1 cellular context compared by ENCODE assay signal in the genomic region with DNA sequence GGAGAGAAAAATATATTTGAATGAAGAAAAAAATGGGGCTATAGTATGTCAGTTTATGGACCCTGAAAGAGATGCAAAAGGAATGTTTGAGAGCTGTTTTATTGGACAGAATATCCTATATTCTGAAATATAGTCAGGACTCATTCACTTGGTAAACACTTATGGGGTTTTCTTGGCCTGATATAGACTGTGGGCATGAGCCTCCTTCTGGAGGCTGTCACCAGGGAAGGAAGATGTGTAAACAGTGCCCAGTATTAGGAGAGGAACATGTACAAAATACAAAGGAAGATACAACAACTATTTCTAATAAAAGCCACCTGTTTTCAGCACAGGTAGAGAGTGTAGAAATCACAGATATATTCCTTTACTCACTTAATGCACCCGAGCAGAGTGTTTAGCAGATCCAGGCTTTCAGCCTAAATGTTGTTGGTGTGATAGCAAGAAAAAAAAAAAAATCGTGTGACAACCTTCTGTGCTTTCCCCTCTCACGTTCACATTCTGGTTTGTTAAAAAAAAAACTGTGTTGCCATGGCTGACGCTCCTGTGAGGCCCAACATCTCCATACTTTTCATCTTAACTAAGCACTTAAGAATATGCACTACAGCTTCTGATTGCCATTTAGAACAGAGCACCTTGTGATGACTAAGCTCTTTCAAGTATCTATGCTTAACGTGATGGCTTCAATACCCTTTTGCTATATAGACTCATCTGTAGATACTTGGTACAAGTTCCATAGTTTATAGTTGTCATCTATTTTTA.
TF ChIP-seq lines count a peak whose summit lies in the region.

No MANE protein-coding gene starts in this region.

TF ChIP-seq in GM12878, 131 proteins besides CTCF, POLR2A, EP300 and RAD21 (continued from another document):
- TF ChIP-seq, protein P1, sequence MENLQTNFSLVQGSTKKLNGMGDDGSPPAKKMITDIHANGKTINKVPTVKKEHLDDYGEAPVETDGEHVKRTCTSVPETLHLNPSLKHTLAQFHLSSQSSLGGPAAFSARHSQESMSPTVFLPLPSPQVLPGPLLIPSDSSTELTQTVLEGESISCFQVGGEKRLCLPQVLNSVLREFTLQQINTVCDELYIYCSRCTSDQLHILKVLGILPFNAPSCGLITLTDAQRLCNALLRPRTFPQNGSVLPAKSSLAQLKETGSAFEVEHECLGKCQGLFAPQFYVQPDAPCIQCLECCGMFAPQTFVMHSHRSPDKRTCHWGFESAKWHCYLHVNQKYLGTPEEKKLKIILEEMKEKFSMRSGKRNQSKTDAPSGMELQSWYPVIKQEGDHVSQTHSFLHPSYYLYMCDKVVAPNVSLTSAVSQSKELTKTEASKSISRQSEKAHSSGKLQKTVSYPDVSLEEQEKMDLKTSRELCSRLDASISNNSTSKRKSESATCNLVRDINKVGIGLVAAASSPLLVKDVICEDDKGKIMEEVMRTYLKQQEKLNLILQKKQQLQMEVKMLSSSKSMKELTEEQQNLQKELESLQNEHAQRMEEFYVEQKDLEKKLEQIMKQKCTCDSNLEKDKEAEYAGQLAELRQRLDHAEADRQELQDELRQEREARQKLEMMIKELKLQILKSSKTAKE (IDR thresholded peaks at IDR 0.05; ENCODE audit: low read depth, poor library complexity, severe bottlenecking): no peak
- no peak for TF ChIP-seq ESRRA (IDR thresholded peaks at IDR 0.05; ENCODE audit: low read length)
- no peak for TF ChIP-seq KLF5 (IDR thresholded peaks at IDR 0.05; ENCODE audit: partially characterized antibody)
- TF ChIP-seq, protein P2, sequence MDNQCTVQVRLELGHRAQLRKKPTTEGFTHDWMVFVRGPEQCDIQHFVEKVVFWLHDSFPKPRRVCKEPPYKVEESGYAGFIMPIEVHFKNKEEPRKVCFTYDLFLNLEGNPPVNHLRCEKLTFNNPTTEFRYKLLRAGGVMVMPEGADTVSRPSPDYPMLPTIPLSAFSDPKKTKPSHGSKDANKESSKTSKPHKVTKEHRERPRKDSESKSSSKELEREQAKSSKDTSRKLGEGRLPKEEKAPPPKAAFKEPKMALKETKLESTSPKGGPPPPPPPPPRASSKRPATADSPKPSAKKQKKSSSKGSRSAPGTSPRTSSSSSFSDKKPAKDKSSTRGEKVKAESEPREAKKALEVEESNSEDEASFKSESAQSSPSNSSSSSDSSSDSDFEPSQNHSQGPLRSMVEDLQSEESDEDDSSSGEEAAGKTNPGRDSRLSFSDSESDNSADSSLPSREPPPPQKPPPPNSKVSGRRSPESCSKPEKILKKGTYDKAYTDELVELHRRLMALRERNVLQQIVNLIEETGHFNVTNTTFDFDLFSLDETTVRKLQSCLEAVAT (IDR thresholded peaks at IDR 0.05): no peak
- TF ChIP-seq HDAC2 (IDR thresholded peaks at IDR 0.05): no peak
- TF ChIP-seq KAT2A (conservative IDR thresholded peaks at IDR 0.05; ENCODE audit: control insufficient read depth, low read depth, low read length): no peak
- 0 out of 2 replicates have a peak, but pooled peaks have one; percentile 33 for TF ChIP-seq NBN (IDR thresholded peaks at IDR 0.05)
- TF ChIP-seq, protein P3, sequence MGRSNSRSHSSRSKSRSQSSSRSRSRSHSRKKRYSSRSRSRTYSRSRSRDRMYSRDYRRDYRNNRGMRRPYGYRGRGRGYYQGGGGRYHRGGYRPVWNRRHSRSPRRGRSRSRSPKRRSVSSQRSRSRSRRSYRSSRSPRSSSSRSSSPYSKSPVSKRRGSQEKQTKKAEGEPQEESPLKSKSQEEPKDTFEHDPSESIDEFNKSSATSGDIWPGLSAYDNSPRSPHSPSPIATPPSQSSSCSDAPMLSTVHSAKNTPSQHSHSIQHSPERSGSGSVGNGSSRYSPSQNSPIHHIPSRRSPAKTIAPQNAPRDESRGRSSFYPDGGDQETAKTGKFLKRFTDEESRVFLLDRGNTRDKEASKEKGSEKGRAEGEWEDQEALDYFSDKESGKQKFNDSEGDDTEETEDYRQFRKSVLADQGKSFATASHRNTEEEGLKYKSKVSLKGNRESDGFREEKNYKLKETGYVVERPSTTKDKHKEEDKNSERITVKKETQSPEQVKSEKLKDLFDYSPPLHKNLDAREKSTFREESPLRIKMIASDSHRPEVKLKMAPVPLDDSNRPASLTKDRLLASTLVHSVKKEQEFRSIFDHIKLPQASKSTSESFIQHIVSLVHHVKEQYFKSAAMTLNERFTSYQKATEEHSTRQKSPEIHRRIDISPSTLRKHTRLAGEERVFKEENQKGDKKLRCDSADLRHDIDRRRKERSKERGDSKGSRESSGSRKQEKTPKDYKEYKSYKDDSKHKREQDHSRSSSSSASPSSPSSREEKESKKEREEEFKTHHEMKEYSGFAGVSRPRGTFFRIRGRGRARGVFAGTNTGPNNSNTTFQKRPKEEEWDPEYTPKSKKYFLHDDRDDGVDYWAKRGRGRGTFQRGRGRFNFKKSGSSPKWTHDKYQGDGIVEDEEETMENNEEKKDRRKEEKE (IDR thresholded peaks at IDR 0.05): no peak
- no peak for TF ChIP-seq POLR2AphosphoS5 (IDR thresholded peaks at IDR 0.05; ENCODE audit: low read length)
- TF ChIP-seq, protein P4, sequence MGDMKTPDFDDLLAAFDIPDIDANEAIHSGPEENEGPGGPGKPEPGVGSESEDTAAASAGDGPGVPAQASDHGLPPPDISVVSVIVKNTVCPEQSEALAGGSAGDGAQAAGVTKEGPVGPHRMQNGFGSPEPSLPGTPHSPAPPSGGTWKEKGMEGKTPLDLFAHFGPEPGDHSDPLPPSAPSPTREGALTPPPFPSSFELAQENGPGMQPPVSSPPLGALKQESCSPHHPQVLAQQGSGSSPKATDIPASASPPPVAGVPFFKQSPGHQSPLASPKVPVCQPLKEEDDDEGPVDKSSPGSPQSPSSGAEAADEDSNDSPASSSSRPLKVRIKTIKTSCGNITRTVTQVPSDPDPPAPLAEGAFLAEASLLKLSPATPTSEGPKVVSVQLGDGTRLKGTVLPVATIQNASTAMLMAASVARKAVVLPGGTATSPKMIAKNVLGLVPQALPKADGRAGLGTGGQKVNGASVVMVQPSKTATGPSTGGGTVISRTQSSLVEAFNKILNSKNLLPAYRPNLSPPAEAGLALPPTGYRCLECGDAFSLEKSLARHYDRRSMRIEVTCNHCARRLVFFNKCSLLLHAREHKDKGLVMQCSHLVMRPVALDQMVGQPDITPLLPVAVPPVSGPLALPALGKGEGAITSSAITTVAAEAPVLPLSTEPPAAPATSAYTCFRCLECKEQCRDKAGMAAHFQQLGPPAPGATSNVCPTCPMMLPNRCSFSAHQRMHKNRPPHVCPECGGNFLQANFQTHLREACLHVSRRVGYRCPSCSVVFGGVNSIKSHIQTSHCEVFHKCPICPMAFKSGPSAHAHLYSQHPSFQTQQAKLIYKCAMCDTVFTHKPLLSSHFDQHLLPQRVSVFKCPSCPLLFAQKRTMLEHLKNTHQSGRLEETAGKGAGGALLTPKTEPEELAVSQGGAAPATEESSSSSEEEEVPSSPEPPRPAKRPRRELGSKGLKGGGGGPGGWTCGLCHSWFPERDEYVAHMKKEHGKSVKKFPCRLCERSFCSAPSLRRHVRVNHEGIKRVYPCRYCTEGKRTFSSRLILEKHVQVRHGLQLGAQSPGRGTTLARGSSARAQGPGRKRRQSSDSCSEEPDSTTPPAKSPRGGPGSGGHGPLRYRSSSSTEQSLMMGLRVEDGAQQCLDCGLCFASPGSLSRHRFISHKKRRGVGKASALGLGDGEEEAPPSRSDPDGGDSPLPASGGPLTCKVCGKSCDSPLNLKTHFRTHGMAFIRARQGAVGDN (IDR thresholded peaks at IDR 0.05): no peak
- TF ChIP-seq CHD4 (IDR thresholded peaks at IDR 0.05): no peak
- TF ChIP-seq RELA (IDR thresholded peaks at IDR 0.05; ENCODE audit: borderline replicate concordance, partially characterized antibody): no peak
- peak; percentile 79 for TF ChIP-seq ZNF384 (IDR thresholded peaks at IDR 0.05; ENCODE audit: borderline replicate concordance, low read depth, low read length)
- TF ChIP-seq, protein P5, sequence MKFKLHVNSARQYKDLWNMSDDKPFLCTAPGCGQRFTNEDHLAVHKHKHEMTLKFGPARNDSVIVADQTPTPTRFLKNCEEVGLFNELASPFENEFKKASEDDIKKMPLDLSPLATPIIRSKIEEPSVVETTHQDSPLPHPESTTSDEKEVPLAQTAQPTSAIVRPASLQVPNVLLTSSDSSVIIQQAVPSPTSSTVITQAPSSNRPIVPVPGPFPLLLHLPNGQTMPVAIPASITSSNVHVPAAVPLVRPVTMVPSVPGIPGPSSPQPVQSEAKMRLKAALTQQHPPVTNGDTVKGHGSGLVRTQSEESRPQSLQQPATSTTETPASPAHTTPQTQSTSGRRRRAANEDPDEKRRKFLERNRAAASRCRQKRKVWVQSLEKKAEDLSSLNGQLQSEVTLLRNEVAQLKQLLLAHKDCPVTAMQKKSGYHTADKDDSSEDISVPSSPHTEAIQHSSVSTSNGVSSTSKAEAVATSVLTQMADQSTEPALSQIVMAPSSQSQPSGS (IDR thresholded peaks at IDR 0.05; ENCODE audit: low read length): no peak
- TF ChIP-seq BHLHE40 (IDR thresholded peaks at IDR 0.05; ENCODE audit: borderline replicate concordance in 1 of 2, low read depth in 2 of 2, low read length in 1 of 2): peak; percentile 61; a peak in 3 of 4 replicates
- TF ChIP-seq WRNIP1 (IDR thresholded peaks at IDR 0.05; ENCODE audit: borderline replicate concordance, low read depth, low read length): no peak
- TF ChIP-seq, protein P6, sequence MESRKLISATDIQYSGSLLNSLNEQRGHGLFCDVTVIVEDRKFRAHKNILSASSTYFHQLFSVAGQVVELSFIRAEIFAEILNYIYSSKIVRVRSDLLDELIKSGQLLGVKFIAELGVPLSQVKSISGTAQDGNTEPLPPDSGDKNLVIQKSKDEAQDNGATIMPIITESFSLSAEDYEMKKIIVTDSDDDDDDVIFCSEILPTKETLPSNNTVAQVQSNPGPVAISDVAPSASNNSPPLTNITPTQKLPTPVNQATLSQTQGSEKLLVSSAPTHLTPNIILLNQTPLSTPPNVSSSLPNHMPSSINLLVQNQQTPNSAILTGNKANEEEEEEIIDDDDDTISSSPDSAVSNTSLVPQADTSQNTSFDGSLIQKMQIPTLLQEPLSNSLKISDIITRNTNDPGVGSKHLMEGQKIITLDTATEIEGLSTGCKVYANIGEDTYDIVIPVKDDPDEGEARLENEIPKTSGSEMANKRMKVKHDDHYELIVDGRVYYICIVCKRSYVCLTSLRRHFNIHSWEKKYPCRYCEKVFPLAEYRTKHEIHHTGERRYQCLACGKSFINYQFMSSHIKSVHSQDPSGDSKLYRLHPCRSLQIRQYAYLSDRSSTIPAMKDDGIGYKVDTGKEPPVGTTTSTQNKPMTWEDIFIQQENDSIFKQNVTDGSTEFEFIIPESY (IDR thresholded peaks at IDR 0.05): no peak
